In the genomic region with DNA sequence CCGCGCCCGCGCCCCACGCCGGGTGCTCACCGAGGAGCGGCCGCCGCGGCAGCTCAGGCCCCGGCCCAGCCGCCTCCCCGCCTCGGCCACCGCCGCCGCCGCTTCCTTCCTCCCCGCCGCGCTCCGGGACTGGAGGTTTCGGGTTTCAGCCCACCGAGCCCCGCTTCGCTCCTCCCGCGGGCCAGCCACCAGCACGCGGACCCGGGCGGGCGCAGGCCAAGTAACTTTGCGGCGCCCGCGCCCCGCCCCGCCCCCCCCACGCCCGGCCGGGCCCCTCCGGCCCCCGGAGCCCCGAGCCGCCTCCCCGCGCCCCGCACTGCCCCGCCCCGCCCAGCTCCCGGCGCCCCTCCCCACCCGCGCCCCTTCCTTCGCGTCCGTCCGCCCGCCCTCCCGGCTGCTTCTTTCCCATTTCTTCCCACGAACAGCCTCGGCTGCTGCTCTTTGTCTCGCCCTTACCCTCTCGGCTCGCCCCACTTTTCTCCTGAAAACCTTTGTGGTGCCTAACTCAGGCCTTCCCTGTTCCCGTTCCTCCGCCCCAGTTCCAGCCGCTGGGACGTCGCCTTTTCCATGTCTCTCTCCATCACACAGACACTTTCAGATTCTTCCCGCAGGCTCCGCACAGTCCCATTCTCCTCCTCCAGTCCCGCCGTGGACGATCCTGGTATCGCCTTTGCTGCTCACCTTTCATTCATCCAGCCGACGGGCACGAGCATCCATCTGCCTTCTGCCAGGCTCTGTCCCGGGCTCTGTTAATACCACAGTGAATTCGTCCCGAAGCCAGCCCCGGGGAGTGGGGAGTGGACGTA, we compare ENCODE assay signal across 1 cellular context.
TF ChIP-seq lines count a peak whose summit lies in the region.

A gene with protein sequence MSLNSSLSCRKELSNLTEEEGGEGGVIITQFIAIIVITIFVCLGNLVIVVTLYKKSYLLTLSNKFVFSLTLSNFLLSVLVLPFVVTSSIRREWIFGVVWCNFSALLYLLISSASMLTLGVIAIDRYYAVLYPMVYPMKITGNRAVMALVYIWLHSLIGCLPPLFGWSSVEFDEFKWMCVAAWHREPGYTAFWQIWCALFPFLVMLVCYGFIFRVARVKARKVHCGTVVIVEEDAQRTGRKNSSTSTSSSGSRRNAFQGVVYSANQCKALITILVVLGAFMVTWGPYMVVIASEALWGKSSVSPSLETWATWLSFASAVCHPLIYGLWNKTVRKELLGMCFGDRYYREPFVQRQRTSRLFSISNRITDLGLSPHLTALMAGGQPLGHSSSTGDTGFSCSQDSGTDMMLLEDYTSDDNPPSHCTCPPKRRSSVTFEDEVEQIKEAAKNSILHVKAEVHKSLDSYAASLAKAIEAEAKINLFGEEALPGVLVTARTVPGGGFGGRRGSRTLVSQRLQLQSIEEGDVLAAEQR (minus strand): TSS at position 222 of the 806 bp plus-strand sequence. CDS start 32,080 bp downstream, outside the sequence.

TF ChIP-seq in K562, 482 proteins besides CTCF, POLR2A, EP300 and RAD21 (continued from another document):
- TF ChIP-seq SMAD4 (CRISPR knock-in tag; conservative IDR thresholded peaks at IDR 0.05) (peak; percentile 2; the same call in 1 of the 2 replicates), RB1 (IDR thresholded peaks at IDR 0.05; ENCODE audit: low read depth) (peak; percentile 59; the same call in 1 of the 2 replicates), NR3C1 (CRISPR knock-in tag; IDR thresholded peaks at IDR 0.05) (0 out of 2 replicates have a peak, but pooled peaks have one; percentile 11), CXXC5 (CRISPR knock-in tag; IDR thresholded peaks at IDR 0.05) (peak; percentile 53; the same call in 1 of the 2 replicates), CTBP1 (IDR thresholded peaks at IDR 0.05; ENCODE audit: borderline replicate concordance) (peak; percentile 28; the same call in 1 of the 2 replicates), GATAD2B (IDR thresholded peaks at IDR 0.05; ENCODE audit: borderline replicate concordance) (0 out of 2 replicates have a peak, but pooled peaks have one; percentile 45), ZFX (CRISPR knock-in tag; IDR thresholded peaks at IDR 0.05) (0 out of 2 replicates have a peak, but pooled peaks have one; percentile 13), MAFK (IDR thresholded peaks at IDR 0.05; ENCODE audit: low read length) (no peak), SIN3B (IDR thresholded peaks at IDR 0.05; ENCODE audit: low read depth) (0 out of 2 replicates have a peak, but pooled peaks have one; percentile 27), KLF6 (CRISPR knock-in tag; IDR thresholded peaks at IDR 0.05; ENCODE audit: borderline replicate concordance) (no peak), WHSC1 (IDR thresholded peaks at IDR 0.05; ENCODE audit: low read length) (no peak), MYC (IDR thresholded peaks at IDR 0.05; ENCODE audit: low read depth, low read length) (0 out of 2 replicates have a peak, but pooled peaks have one; percentile 4), MYC (CRISPR knock-in tag; IDR thresholded peaks at IDR 0.05; ENCODE audit: borderline replicate concordance, low read depth) (no peak), ETV6 (IDR thresholded peaks at IDR 0.05; ENCODE audit: borderline replicate concordance in 1 of 2, low read depth in 2 of 2, low read length in 1 of 2) (no peak), ETV6 (CRISPR knock-in tag; IDR thresholded peaks at IDR 0.05; ENCODE audit: borderline replicate concordance) (0 out of 2 replicates have a peak, but pooled peaks have one; percentile 35), NONO (IDR thresholded peaks at IDR 0.05; ENCODE audit: low read depth in 2 of 2, low read length in 1 of 2) (0 out of 4 replicates have a peak, but pooled peaks of 1 of the 2 experiments have one; percentile 46)
- TF ChIP-seq, protein P1, sequence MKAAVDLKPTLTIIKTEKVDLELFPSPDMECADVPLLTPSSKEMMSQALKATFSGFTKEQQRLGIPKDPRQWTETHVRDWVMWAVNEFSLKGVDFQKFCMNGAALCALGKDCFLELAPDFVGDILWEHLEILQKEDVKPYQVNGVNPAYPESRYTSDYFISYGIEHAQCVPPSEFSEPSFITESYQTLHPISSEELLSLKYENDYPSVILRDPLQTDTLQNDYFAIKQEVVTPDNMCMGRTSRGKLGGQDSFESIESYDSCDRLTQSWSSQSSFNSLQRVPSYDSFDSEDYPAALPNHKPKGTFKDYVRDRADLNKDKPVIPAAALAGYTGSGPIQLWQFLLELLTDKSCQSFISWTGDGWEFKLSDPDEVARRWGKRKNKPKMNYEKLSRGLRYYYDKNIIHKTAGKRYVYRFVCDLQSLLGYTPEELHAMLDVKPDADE (conservative IDR thresholded peaks at IDR 0.05; ENCODE audit: control insufficient read depth, low read depth, low read length), result 0 out of 2 replicates have a peak, but pooled peaks have one; percentile 61
- TF ChIP-seq, protein P2, sequence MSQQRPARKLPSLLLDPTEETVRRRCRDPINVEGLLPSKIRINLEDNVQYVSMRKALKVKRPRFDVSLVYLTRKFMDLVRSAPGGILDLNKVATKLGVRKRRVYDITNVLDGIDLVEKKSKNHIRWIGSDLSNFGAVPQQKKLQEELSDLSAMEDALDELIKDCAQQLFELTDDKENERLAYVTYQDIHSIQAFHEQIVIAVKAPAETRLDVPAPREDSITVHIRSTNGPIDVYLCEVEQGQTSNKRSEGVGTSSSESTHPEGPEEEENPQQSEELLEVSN (IDR thresholded peaks at IDR 0.05; ENCODE audit: borderline replicate concordance in 1 of 2, extremely low read depth in 1 of 2, insufficient read depth in 1 of 2, insufficient read length in 1 of 2, low read depth in 1 of 2, low read length in 1 of 2, poor library complexity in 1 of 2, severe bottlenecking in 1 of 2), result peak; percentile 28 to 86
- TF ChIP-seq, protein P3, sequence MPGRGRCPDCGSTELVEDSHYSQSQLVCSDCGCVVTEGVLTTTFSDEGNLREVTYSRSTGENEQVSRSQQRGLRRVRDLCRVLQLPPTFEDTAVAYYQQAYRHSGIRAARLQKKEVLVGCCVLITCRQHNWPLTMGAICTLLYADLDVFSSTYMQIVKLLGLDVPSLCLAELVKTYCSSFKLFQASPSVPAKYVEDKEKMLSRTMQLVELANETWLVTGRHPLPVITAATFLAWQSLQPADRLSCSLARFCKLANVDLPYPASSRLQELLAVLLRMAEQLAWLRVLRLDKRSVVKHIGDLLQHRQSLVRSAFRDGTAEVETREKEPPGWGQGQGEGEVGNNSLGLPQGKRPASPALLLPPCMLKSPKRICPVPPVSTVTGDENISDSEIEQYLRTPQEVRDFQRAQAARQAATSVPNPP (IDR thresholded peaks at IDR 0.05; ENCODE audit: borderline replicate concordance, insufficient read depth, insufficient read length), result no peak
- TF ChIP-seq, protein P4, sequence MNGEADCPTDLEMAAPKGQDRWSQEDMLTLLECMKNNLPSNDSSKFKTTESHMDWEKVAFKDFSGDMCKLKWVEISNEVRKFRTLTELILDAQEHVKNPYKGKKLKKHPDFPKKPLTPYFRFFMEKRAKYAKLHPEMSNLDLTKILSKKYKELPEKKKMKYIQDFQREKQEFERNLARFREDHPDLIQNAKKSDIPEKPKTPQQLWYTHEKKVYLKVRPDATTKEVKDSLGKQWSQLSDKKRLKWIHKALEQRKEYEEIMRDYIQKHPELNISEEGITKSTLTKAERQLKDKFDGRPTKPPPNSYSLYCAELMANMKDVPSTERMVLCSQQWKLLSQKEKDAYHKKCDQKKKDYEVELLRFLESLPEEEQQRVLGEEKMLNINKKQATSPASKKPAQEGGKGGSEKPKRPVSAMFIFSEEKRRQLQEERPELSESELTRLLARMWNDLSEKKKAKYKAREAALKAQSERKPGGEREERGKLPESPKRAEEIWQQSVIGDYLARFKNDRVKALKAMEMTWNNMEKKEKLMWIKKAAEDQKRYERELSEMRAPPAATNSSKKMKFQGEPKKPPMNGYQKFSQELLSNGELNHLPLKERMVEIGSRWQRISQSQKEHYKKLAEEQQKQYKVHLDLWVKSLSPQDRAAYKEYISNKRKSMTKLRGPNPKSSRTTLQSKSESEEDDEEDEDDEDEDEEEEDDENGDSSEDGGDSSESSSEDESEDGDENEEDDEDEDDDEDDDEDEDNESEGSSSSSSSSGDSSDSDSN (IDR thresholded peaks at IDR 0.05; ENCODE audit: borderline replicate concordance in 1 of 2, low read depth in 2 of 2, low read length in 2 of 2), result peak; percentile 73 to 93; a peak in 1 of 4 replicates
TF ChIP-seq in K562: peak in this region for 18.
